ENCODE assay signal across 14 cellular contexts in genomic region chr3:27559835-27560234, GRCh38.
DNase-seq lines count a peak whose midpoint lies in the region; ATAC-seq and TF ChIP-seq lines count a peak whose summit lies in the region.
"Had no signal": no experiment of that assay in that cellular context is flagged by ENCODE, and none has a peak within 500 bp of the region (broad histone marks: within the 10 kb centered on the region; RNA-seq: fewer than 3 reads in every experiment).

No MANE protein-coding gene starts in this region.

- no peak for TF ChIP-seq EP300 in sigmoid colon (IDR thresholded peaks at IDR 0.05)

- 49 to 55% methylated on average over 6 of the region's 6 CpGs for WGBS in sigmoid colon, 2 donors

- no peak overlapping the region for H3K4me3 ChIP-seq in brain microvascular endothelial cell (ENCODE audit: low read depth, low read length)
- no peak overlapping the region for H3K4me3 ChIP-seq in left ventricle myocardium inferior
- H3K4me3 ChIP-seq in sigmoid colon: no peak overlapping the region
- H3K4me3 ChIP-seq: tibial nerve had no signal

- H3K36me3 ChIP-seq in brain microvascular endothelial cell (replicated peaks) (no peaks in the 10 kb centered on the region), left ventricle myocardium inferior (no peaks in the 10 kb centered on the region), sigmoid colon (no peaks in the 10 kb centered on the region)
- H3K36me3 ChIP-seq: tibial nerve had no signal

- no peak for TF ChIP-seq POLR2A in sigmoid colon (IDR thresholded peaks at IDR 0.05)

- H3K27me3 ChIP-seq in brain microvascular endothelial cell (replicated peaks): no peaks in the 10 kb centered on the region
- H3K27me3 ChIP-seq in left ventricle myocardium inferior (ENCODE audit: low read depth): no peaks in the 10 kb centered on the region
- H3K27me3 ChIP-seq in sigmoid colon: no peaks in the 10 kb centered on the region
- H3K27me3 ChIP-seq: tibial nerve had no signal

- in situ Hi-C loops in brain microvascular endothelial cell (cut with HindIII; ENCODE audit: low pct_ligation_motif_present, low sequenced_read_pairs): no loop called here

- H3K9me3 ChIP-seq in left ventricle myocardium inferior (replicated peaks) (no peaks in the 10 kb centered on the region), sigmoid colon (no peaks in the 10 kb centered on the region)
- H3K9me3 ChIP-seq: tibial nerve had no signal

- H3K4me1 ChIP-seq in left ventricle myocardium inferior (peaks cover 14% of the 10 kb centered on the region), sigmoid colon (peaks cover 0 to 29% (median 24%) of the 10 kb centered on the region in 4 donors)

- intact Hi-C loops in left ventricle myocardium inferior (cut with micrococcal nuclease) (no loop called here), sigmoid colon (cut with DNase I) (no loop called here)

- TF ChIP-seq CTCF in brain microvascular endothelial cell (IDR thresholded peaks at IDR 0.05; ENCODE audit: low read depth, low read length, missing control alignments) (no peak), left ventricle myocardium inferior (IDR thresholded peaks at IDR 0.05; ENCODE audit: borderline replicate concordance) (no peak), sigmoid colon (IDR thresholded peaks at IDR 0.05) (no peak)

- no peak for ATAC-seq in GM21717 (IDR thresholded peaks at IDR 0.05; ENCODE audit: unreplicated experiment)

- H3K27ac ChIP-seq in brain microvascular endothelial cell: no peak overlapping the region
- H3K27ac ChIP-seq in left ventricle myocardium inferior (replicated peaks): no peak overlapping the region
- peak overlapping the region in 1 of 4 donors; percentile 57 for H3K27ac ChIP-seq in sigmoid colon
- H3K27ac ChIP-seq: tibial nerve had no signal

- DNase-seq in GM03348 (ENCODE audit: low spot score) (peak; percentile 83), brain microvascular endothelial cell (peak; percentile 72), left ventricle myocardium inferior (peak; percentile 33), sigmoid colon (peak; percentile 77), NCI-H2029 (lab: John Stamatoyannopoulos, UW) (no peak), kidney tubule cell (ENCODE audit: low spot score) (no peak), HPDE6-E6E7 (ENCODE audit: extremely low spot score) (no peak)
- DNase-seq: activated naive CD8-positive, alpha-beta T cell treated with anti-CD3 and anti-CD28 coated beads, Interleukin-2, amount 10 ng/mL, durations not matched to agents 7 days and 5 days; DMS 273 treated with DMSO at 0.1 percent for 48 hours; foreskin melanocyte; NCI-H1092; stimulated activated CD4-positive, alpha-beta T cell treated with anti-CD3 and anti-CD28 coated beads, Interleukin-4, amount 100 ng/mL, for 1 hour had no signal

Comparison
In these comparisons a context has a peak if more than half of its experiments do, and no peak if none do; other contexts are left out.
1. DNase-seq: peak in GM03348 (single experiment), brain microvascular endothelial cell (single experiment), left ventricle myocardium inferior (single experiment) and sigmoid colon (single experiment); none in NCI-H2029 (single experiment), kidney tubule cell (single experiment) and HPDE6-E6E7 (single experiment).